ENCODE assay signal across 8 cellular contexts in genomic region chr17:73231841-73232586, GRCh38. TPM values are rescaled to one million over a fixed set of nuclear protein-coding genes. Genes with fewer than 3 reads are reported as not detected.
DNase-seq lines count a peak whose midpoint lies in the region; FAIRE-seq and TF ChIP-seq lines count a peak whose summit lies in the region.

No MANE protein-coding gene starts in this region.

- H4K20me1 ChIP-seq in MM.1S (ENCODE audit: insufficient read depth, low read length): no peaks in the 10 kb centered on the region

- peak overlapping the region; percentile 83 for H3K9ac ChIP-seq in MM.1S (ENCODE audit: low read length)

- in situ Hi-C loops in HAP-1 (cut with MboI; ENCODE audit: low sequenced_read_pairs): loop anchor here (10.0 kb wide), 1 partner anchor 507 kb away; no protein-coding TSS in a partner anchor

- peak overlapping the region; percentile 100 for H3K27ac Mint-ChIP-seq in neural crest cell (ENCODE audit: unreplicated experiment)

- H3K36me3 ChIP-seq in HAP-1 (replicated peaks) (peaks cover 19% of the 10 kb centered on the region), MM.1S (replicated peaks; ENCODE audit: insufficient read depth, low read length) (no peaks in the 10 kb centered on the region; the same call in 1 of the 2 replicates), stomach (peaks cover 8 to 22% (median 20%) of the 10 kb centered on the region in 4 donors)

- DNase-seq in HAP-1 (ENCODE audit: low spot score in 2 of 2): peak; percentile 92 to 97
- DNase-seq in MM.1S: peak; percentile 93
- peak; percentile 95 for DNase-seq in SHP77 treated with DMSO at 0.1 percent for 48 hours (lab: John Stamatoyannopoulos, UW)
- DNase-seq in activated gamma-delta T cell treated with Interleukin-2 at 50 U/mL for 16 hours: peak; percentile 96
- peak; percentile 92 to 98 for DNase-seq in foreskin fibroblast
- peak; percentile 98 for DNase-seq in neural crest cell (ENCODE audit: low read depth, low spot score)
- DNase-seq in stomach: peak; percentile 96

- WGBS in stomach, 5 donors: 0 to 1% (median 1%) methylated on average over 41 to 63 of the region's 63 CpGs

- H3K36me3 Mint-ChIP-seq in neural crest cell (ENCODE audit: low read depth): peaks cover 4% of the 10 kb centered on the region

- no peak for TF ChIP-seq EP300 in stomach (IDR thresholded peaks at IDR 0.05)

- no peaks in the 10 kb centered on the region for H3K9me2 ChIP-seq in MM.1S (replicated peaks; ENCODE audit: insufficient read depth, low read length)

- no peaks in the 10 kb centered on the region for H3K9me3 ChIP-seq in HAP-1
- no peaks in the 10 kb centered on the region for H3K9me3 ChIP-seq in MM.1S (replicated peaks; ENCODE audit: insufficient read depth, low read length)
- H3K9me3 ChIP-seq in stomach: no peaks in the 10 kb centered on the region

- H2AFZ ChIP-seq in MM.1S (ENCODE audit: low read length): peak overlapping the region; percentile 89

- H3K27me3 ChIP-seq in HAP-1 (ENCODE audit: low read depth) (no peaks in the 10 kb centered on the region), MM.1S (replicated peaks; ENCODE audit: insufficient read depth, low read length) (no peaks in the 10 kb centered on the region), stomach (no peaks in the 10 kb centered on the region)

- H3K4me3 ChIP-seq in HAP-1 (peak overlapping the region; percentile 90), MM.1S (ENCODE audit: low read length) (peak overlapping the region; percentile 95), foreskin fibroblast (ENCODE audit: low read depth in 1 of 2, low read length in 2 of 2) (peak overlapping the region; percentile 97 to 98), stomach (peak overlapping the region; percentile 69 to 98 (median 86))

- intact Hi-C loops in stomach (cut with DNase I; ENCODE audit: low total_unique reads): no loop called here

- peak; percentile 92 for FAIRE-seq in G401.6 (lab: Jason Lieb, UNC)

- peaks cover 30% of the 10 kb centered on the region for H3K4me1 Mint-ChIP-seq in neural crest cell

- peak overlapping the region; percentile 71; the same call in 1 of the 2 replicates for H3K4me2 ChIP-seq in MM.1S (ENCODE audit: low read depth, low read length)

- H3K27ac ChIP-seq in MM.1S (ENCODE audit: low read length): peak overlapping the region; percentile 50; the same call in 1 of the 2 replicates
- peak overlapping the region; percentile 87 to 93 (median 92) for H3K27ac ChIP-seq in stomach

- no peaks in the 10 kb centered on the region for H3F3A ChIP-seq in MM.1S (ENCODE audit: insufficient read depth, low read length)

- H3K4me1 ChIP-seq in HAP-1: peaks cover 18% of the 10 kb centered on the region
- peaks cover 4% of the 10 kb centered on the region for H3K4me1 ChIP-seq in MM.1S (ENCODE audit: low read length)
- peaks cover 34 to 69% (median 57%) of the 10 kb centered on the region in 4 donors for H3K4me1 ChIP-seq in stomach

- peaks cover 62% of the 10 kb centered on the region for H3K79me2 ChIP-seq in MM.1S (ENCODE audit: low read length)

- H3K9me3 Mint-ChIP-seq in neural crest cell: no peaks in the 10 kb centered on the region

- TF ChIP-seq CTCF in MM.1S (IDR thresholded peaks at IDR 0.05; ENCODE audit: low read length) (no peak; the same call in 1 of the 2 replicates), foreskin fibroblast (IDR thresholded peaks at IDR 0.05; ENCODE audit: low read depth, low read length) (no peak), neural crest cell (conservative IDR thresholded peaks at IDR 0.05) (no peak), stomach (IDR thresholded peaks at IDR 0.05) (peak in 4 of 7 experiments; percentile 27 to 57 (median 32))

- H3K4me3 Mint-ChIP-seq in neural crest cell: peak overlapping the region; percentile 99

- peak in 2 of 4 donors; percentile 27 to 41 for TF ChIP-seq POLR2A in stomach (IDR thresholded peaks at IDR 0.05)

- no peaks in the 10 kb centered on the region for H3K27me3 Mint-ChIP-seq in neural crest cell (ENCODE audit: low read depth)

RNA-seq across cellular contexts. Expression of gene CPSF4L, which starts 29.7 kb away (rescaled TPM):
- not detected in 2 replicates for total RNA-seq in neural crest cell
- total RNA-seq in stomach: not detected
- not detected for polyA plus RNA-seq in stomach

RNA-seq across cellular contexts. Expression of gene COG1, which starts 39.2 kb away (rescaled TPM):
- total RNA-seq in neural crest cell: 35.8 TPM in 2 replicates
- 10 to 100 TPM; 13.4 to 68.9 (median 25.9) TPM for total RNA-seq in stomach
- 10 to 100 TPM; 11.6 to 18.0 (median 15.4) TPM for polyA plus RNA-seq in stomach

Comparison
In these comparisons a context has a peak if more than half of its experiments do, and no peak if none do; other contexts are left out.
1. Peak in every context shown above with its lines: DNase-seq, H3K4me3 ChIP-seq and H3K27ac ChIP-seq.
2. CTCF ChIP-seq: peak in stomach (4 of 7); none in MM.1S (single experiment), foreskin fibroblast (single experiment) and neural crest cell (single experiment).